In genomic region chr9:113503613-113504230, GRCh38 we compare ENCODE assay signal across 14 cellular contexts. TPM values are rescaled to one million over a fixed set of nuclear protein-coding genes. Genes with fewer than 3 reads are reported as not detected.
DNase-seq lines count a peak whose midpoint lies in the region; ATAC-seq, FAIRE-seq and TF ChIP-seq lines count a peak whose summit lies in the region.
"Had no signal": no experiment of that assay in that cellular context is flagged by ENCODE, and none has a peak within 500 bp of the region (broad histone marks: within the 10 kb centered on the region; RNA-seq: fewer than 3 reads in every experiment).

No MANE protein-coding gene starts in this region.

- FAIRE-seq in endothelial cell of umbilical vein (lab: Jason Lieb, UNC) = peak; percentile 91

- H3K4me1 ChIP-seq in SK-N-SH (ENCODE audit: control insufficient read depth in 1 of 2, insufficient read depth in 2 of 2, low read depth in 1 of 2, low read length in 1 of 2) (peaks cover 0 to 11% of the 10 kb centered on the region in 2 experiments; a peak in 1 of 4 replicates), endothelial cell of umbilical vein (ENCODE audit: control insufficient read depth, extremely low read depth, insufficient read depth, low read length) (peaks cover 49% of the 10 kb centered on the region), mucosa of rectum (ENCODE audit: control insufficient read depth in 2 of 2, insufficient read depth in 2 of 2, low read length in 2 of 2) (peaks cover 15 to 34% of the 10 kb centered on the region in 2 donors), suprapubic skin (peaks cover 18% of the 10 kb centered on the region)

- H3K27me3 ChIP-seq in SK-N-SH (ENCODE audit: insufficient read depth) (no peaks in the 10 kb centered on the region), endothelial cell of umbilical vein (ENCODE audit: control insufficient read depth in 2 of 2, insufficient read depth in 2 of 2, low read length in 2 of 2) (no peaks in the 10 kb centered on the region), mucosa of rectum (ENCODE audit: control insufficient read depth in 2 of 2, insufficient read depth in 2 of 2, low read length in 2 of 2) (no peaks in the 10 kb centered on the region), suprapubic skin (no peaks in the 10 kb centered on the region)

- dilution Hi-C loops in endothelial cell of umbilical vein (cut with MboI; ENCODE audit: extremely low pct_ligation_motif_present, low sequenced_read_pairs) = no loop called here

- H3F3A ChIP-seq in SK-N-SH (replicated peaks; ENCODE audit: insufficient read depth) = no peaks in the 10 kb centered on the region

- TF ChIP-seq CTCF in SK-N-SH (IDR thresholded peaks at IDR 0.05) (no peak), endothelial cell of umbilical vein (IDR thresholded peaks at IDR 0.05; ENCODE audit: extremely low read depth in 1 of 2, insufficient read depth in 1 of 2, low read depth in 1 of 2, low read length in 2 of 2) (no peak), suprapubic skin (IDR thresholded peaks at IDR 0.05) (no peak)

- H3K4me3 ChIP-seq in SK-N-SH (ENCODE audit: low read depth in 2 of 2, low read length in 1 of 2) (no peak overlapping the region), endothelial cell of umbilical vein (replicated peaks in 1 of 3; ENCODE audit: insufficient read depth in 1 of 3, low read depth in 1 of 3, low read length in 3 of 3) (peak overlapping the region; percentile 94 to 99 (median 94)), mucosa of rectum (ENCODE audit: low read length in 2 of 2) (peak overlapping the region in 1 of 2 donors; percentile 7), suprapubic skin (peak overlapping the region; percentile 34)

- H3K9me3 Mint-ChIP-seq in effector memory CD8-positive, alpha-beta T cell = no peaks in the 10 kb centered on the region
- H3K9me3 Mint-ChIP-seq: CD14-positive monocyte, WTC11 had no signal

- no peak for TF ChIP-seq EP300 in SK-N-SH (IDR thresholded peaks at IDR 0.05; ENCODE audit: borderline replicate concordance in 1 of 2, low read depth in 1 of 2, low read length in 1 of 2)
- no peak for TF ChIP-seq EP300 in suprapubic skin (IDR thresholded peaks at IDR 0.05)

- POLR2A ChIA-PET in SK-N-SH (lab: Yijun Ruan, JAX) = no interaction called here
- POLR2A ChIA-PET in endothelial cell of umbilical vein (lab: Charles Lee) = interaction anchor here (0.9 to 4.4 kb wide), 7 partner anchors 8 to 151 kb away, joined by 3 to 38 read pairs (median 6); partner anchors contain the start of genes C9orf43 and POLE3

- intact Hi-C loops in endothelial cell of umbilical vein (cut with micrococcal nuclease) = loop anchor here (1.0 to 5.0 kb wide), 2 partner anchors 84 to 174 kb away; no protein-coding TSS in a partner anchor

- BruUV-seq in endothelial cell of umbilical vein (replicated peaks; lab: Mats Ljungman, UMichigan) = no TSS peak

- DNase-seq in SK-N-SH = no peak
- DNase-seq in endothelial cell of umbilical vein (ENCODE audit: low read depth, low spot score) = peak; percentile 97
- no peak for DNase-seq in suprapubic skin (ENCODE audit: low spot score in 2 of 2)
- no peak for DNase-seq in effector memory CD8-positive, alpha-beta T cell
- DNase-seq in activated CD4-positive, alpha-beta T cell treated with anti-CD3 and anti-CD28 coated beads, Interleukin-2, amount 50 U/mL, for 4 hours = no peak
- no peak for DNase-seq in amniotic stem cell (lab: John Stamatoyannopoulos, UW)
- DNase-seq: activated T-cell treated with anti-CD3 and anti-CD28 coated beads, Interleukin-2, amount 50 U/mL, for 1 hour; HCEC 1CT; NCI-H2107 had no signal

- TF ChIP-seq POLR2A in endothelial cell of umbilical vein (IDR thresholded peaks at IDR 0.05; ENCODE audit: low read depth, low read length) = peak; percentile 85
- no peak for TF ChIP-seq POLR2A in suprapubic skin (IDR thresholded peaks at IDR 0.05)

- CTCF ChIA-PET in SK-N-SH (lab: Yijun Ruan, JAX) = interaction anchor here (0.8 to 1.4 kb wide), 4 partner anchors 10 to 83 kb away, joined by 3 read pairs; no protein-coding TSS in a partner anchor
- CTCF ChIA-PET in endothelial cell of umbilical vein (lab: Charles Lee) = interaction anchor here (0.6 to 5.6 kb wide), 17 partner anchors 11 to 179 kb away, joined by 3 to 58 read pairs (median 4); partner anchors contain the start of genes ALAD, C9orf43 and POLE3

- H3K4me1 Mint-ChIP-seq in effector memory CD8-positive, alpha-beta T cell (ENCODE audit: low read depth in 2 of 2) = peaks cover 5 to 23% of the 10 kb centered on the region in 2 donors

- H2AFZ ChIP-seq in SK-N-SH (ENCODE audit: low read depth) (0 out of 2 replicates have a peak overlapping the region, but pooled peaks have one; percentile 22), endothelial cell of umbilical vein (ENCODE audit: low read depth, low read length) (no peak overlapping the region)

- no peaks in the 10 kb centered on the region for H3K79me2 ChIP-seq in SK-N-SH (ENCODE audit: insufficient read depth)
- H3K79me2 ChIP-seq in endothelial cell of umbilical vein (ENCODE audit: control insufficient read depth, insufficient read depth, low read length) = peaks cover 79% of the 10 kb centered on the region

- H3K9me2 ChIP-seq in SK-N-SH = no peaks in the 10 kb centered on the region

- H3K27ac ChIP-seq in SK-N-SH (ENCODE audit: low read depth in 2 of 2, low read length in 1 of 2) = no peak overlapping the region
- H3K27ac ChIP-seq in endothelial cell of umbilical vein (ENCODE audit: insufficient read depth, low read depth, low read length) = peak overlapping the region; percentile 100
- H3K27ac ChIP-seq in mucosa of rectum (ENCODE audit: low read depth in 2 of 2, low read length in 2 of 2) = peak overlapping the region; percentile 76 to 87
- H3K27ac ChIP-seq in suprapubic skin = peak overlapping the region; percentile 14
- H3K27ac ChIP-seq: 22Rv1 had no signal

- no peaks in the 10 kb centered on the region for H3K9me1 ChIP-seq in endothelial cell of umbilical vein (replicated peaks; ENCODE audit: control insufficient read depth, extremely low read depth, insufficient read depth, low read length)

- WGBS in SK-N-SH (ENCODE audit: low lambda C conversion rate) = 84% methylated on average over 10 of the region's 10 CpGs
- WGBS in suprapubic skin = 71% methylated on average over 10 of the region's 10 CpGs

- H3K36me3 Mint-ChIP-seq in effector memory CD8-positive, alpha-beta T cell (ENCODE audit: insufficient read depth) = peaks cover 7% of the 10 kb centered on the region
- H3K36me3 Mint-ChIP-seq: CD14-positive monocyte, WTC11 had no signal

- peak overlapping the region in 1 of 2 donors; percentile 70 for H3K27ac Mint-ChIP-seq in effector memory CD8-positive, alpha-beta T cell

- no peaks in the 10 kb centered on the region for H4K20me1 ChIP-seq in SK-N-SH (ENCODE audit: insufficient read depth)
- no peaks in the 10 kb centered on the region for H4K20me1 ChIP-seq in endothelial cell of umbilical vein (replicated peaks; ENCODE audit: control insufficient read depth, extremely low read depth, insufficient read depth, low read length)

- no peaks in the 10 kb centered on the region for H3K9me3 ChIP-seq in SK-N-SH
- no peaks in the 10 kb centered on the region for H3K9me3 ChIP-seq in endothelial cell of umbilical vein (replicated peaks; ENCODE audit: control insufficient read depth, insufficient read depth, low read length)
- no peaks in the 10 kb centered on the region for H3K9me3 ChIP-seq in mucosa of rectum (ENCODE audit: control insufficient read depth in 2 of 2, low read length in 2 of 2)
- H3K9me3 ChIP-seq in suprapubic skin = no peaks in the 10 kb centered on the region

- no peak overlapping the region for H3K4me3 Mint-ChIP-seq in effector memory CD8-positive, alpha-beta T cell
- H3K4me3 Mint-ChIP-seq: CD14-positive monocyte, WTC11 had no signal

- no peak overlapping the region for H3K4me2 ChIP-seq in SK-N-SH
- peak overlapping the region; percentile 88 for H3K4me2 ChIP-seq in endothelial cell of umbilical vein (ENCODE audit: insufficient read depth, low read length)

- H3K27me3 Mint-ChIP-seq in effector memory CD8-positive, alpha-beta T cell = no peaks in the 10 kb centered on the region

- H3K9ac ChIP-seq in SK-N-SH = no peak overlapping the region
- peak overlapping the region; percentile 100 for H3K9ac ChIP-seq in endothelial cell of umbilical vein (replicated peaks; ENCODE audit: extremely low read depth, insufficient read depth, low read length)
- no peak overlapping the region for H3K9ac ChIP-seq in mucosa of rectum (ENCODE audit: low read depth in 1 of 2, low read length in 2 of 2)

- ATAC-seq in SK-N-SH treated with all-trans-retinoic acid at 6 μM for 48 hours = no peak
- no peak for ATAC-seq in effector memory CD8-positive, alpha-beta T cell (replicated peaks)
- ATAC-seq: WTC11 had no signal

- no peak for TF ChIP-seq RAD21 in SK-N-SH (IDR thresholded peaks at IDR 0.05; ENCODE audit: low read length)

- H3K36me3 ChIP-seq in SK-N-SH (replicated peaks in 1 of 2; ENCODE audit: control insufficient read depth in 1 of 2, insufficient read depth in 2 of 2, low read length in 1 of 2) (no peaks in the 10 kb centered on the region), endothelial cell of umbilical vein (ENCODE audit: control insufficient read depth in 2 of 2, extremely low read depth in 1 of 2, insufficient read depth in 2 of 2, low read length in 2 of 2) (peaks cover 19 to 36% of the 10 kb centered on the region in 2 experiments), mucosa of rectum (ENCODE audit: control insufficient read depth in 2 of 2, insufficient read depth in 2 of 2, low read length in 2 of 2) (peaks cover 0 to 3% of the 10 kb centered on the region in 2 donors), suprapubic skin (no peaks in the 10 kb centered on the region)

TF ChIP-seq in SK-N-SH treated with all-trans-retinoic acid at 6 μM for 48 hours, 23 proteins besides CTCF, POLR2A, EP300 and RAD21 (continues in another document):
- no peak for TF ChIP-seq ZFP3 (CRISPR knock-in tag; IDR thresholded peaks at IDR 0.05)
- no peak for TF ChIP-seq ZNF565 (CRISPR knock-in tag; conservative IDR thresholded peaks at IDR 0.05; ENCODE audit: low read depth)
- no peak for TF ChIP-seq GLIS3 (CRISPR knock-in tag; IDR thresholded peaks at IDR 0.05)

TF ChIP-seq in endothelial cell of umbilical vein, 7 proteins besides CTCF, POLR2A, EP300 and RAD21 (continues in another document):
- TF ChIP-seq EZH2 (IDR thresholded peaks at IDR 0.05; ENCODE audit: borderline replicate concordance, low read depth, low read length, severe bottlenecking) (no peak), FOS (IDR thresholded peaks at IDR 0.05; ENCODE audit: borderline replicate concordance, insufficient read depth, low read length) (no peak)

RNA-seq across cellular contexts. Expression of gene RGS3, which starts 40.2 kb away (rescaled TPM):
- polyA plus RNA-seq in SK-N-SH (2012; rRNA removed) (50.6 and 60.7 TPM in 2 replicates), endothelial cell of umbilical vein (356 and 385 TPM in 2 replicates)
- 30.9 and 42.1 TPM in 2 replicates for polyA plus RNA-seq in SK-N-SH (2012; cell fraction: cytosol; rRNA removed)
- 66.8 and 95.4 TPM in 2 replicates for polyA plus RNA-seq in SK-N-SH (2012; cell fraction: nucleus; rRNA removed)
- total RNA-seq in endothelial cell of umbilical vein (407 and 416 TPM in 2 replicates), suprapubic skin (10 to 100 TPM; 11.0 to 18.8 (median 16.0) TPM)
- 317 and 396 TPM in 2 replicates for polyA plus RNA-seq in endothelial cell of umbilical vein (2011; cell fraction: cytosol; rRNA removed)
- 509 and 635 TPM in 2 replicates for polyA plus RNA-seq in endothelial cell of umbilical vein (2011; cell fraction: nucleus; rRNA removed)
- 125 and 130 TPM in 2 replicates for polyA plus RNA-seq in endothelial cell of umbilical vein (2012)
- 566 and 594 TPM in 2 replicates for polyA minus RNA-seq in endothelial cell of umbilical vein
- 16.0 TPM for polyA minus RNA-seq in endothelial cell of umbilical vein (2011; cell fraction: cytosol; rRNA and poly(A)+ RNA removed)
- polyA minus RNA-seq in endothelial cell of umbilical vein (2011; cell fraction: nucleus; rRNA and poly(A)+ RNA removed) = 401 and 590 TPM in 2 replicates

Comparison
In these comparisons a context has a peak if more than half of its experiments do, and no peak if none do; other contexts are left out.
1. H3K27ac ChIP-seq: peak in endothelial cell of umbilical vein (single experiment), mucosa of rectum (2 of 2) and suprapubic skin (single experiment); none in SK-N-SH (0 of 2).
2. H3K4me3 ChIP-seq: peak in endothelial cell of umbilical vein (3 of 3) and suprapubic skin (single experiment); none in SK-N-SH (0 of 2).
3. RNA of gene RGS3, which starts 40.2 kb away (total RNA-seq): 407 to 416 TPM in endothelial cell of umbilical vein; 11.0 to 18.8 TPM in suprapubic skin; every median in the first group is over 10 times any median in the second.